Comparison of ENCODE assay signal across 8 cellular contexts in genomic region chr6:52724406-52725121, GRCh38. TPM values are rescaled to one million over a fixed set of nuclear protein-coding genes. Genes with fewer than 3 reads are reported as not detected.
DNase-seq lines count a peak whose midpoint lies in the region; ATAC-seq and TF ChIP-seq lines count a peak whose summit lies in the region.

No MANE protein-coding gene starts in this region.

- peaks cover 23% of the 10 kb centered on the region for H3K9me3 Mint-ChIP-seq in dendritic cell treated with granulocyte-macrophage colony-stimulating factor and Interleukin-4, amounts not matched to agents 40 ng/mL and 50 ng/mL, for 4 days

- 79 to 81% methylated on average over 13 of the region's 13 CpGs for WGBS in lung, 2 donors

- H3K36me3 ChIP-seq in BE2C (no peaks in the 10 kb centered on the region), lung (ENCODE audit: control insufficient read depth in 2 of 2, insufficient read depth in 2 of 2, low read length in 2 of 2) (no peaks in the 10 kb centered on the region)

- TF ChIP-seq CTCF in BE2C (IDR thresholded peaks at IDR 0.05; ENCODE audit: low read depth, low read length) (peak; percentile 95), lung (IDR thresholded peaks at IDR 0.05; ENCODE audit: control extremely low read depth, extremely low read depth) (no peak)

- peaks cover 13% of the 10 kb centered on the region for H3K4me1 Mint-ChIP-seq in dendritic cell treated with granulocyte-macrophage colony-stimulating factor and Interleukin-4, amounts not matched to agents 40 ng/mL and 50 ng/mL, for 4 days (ENCODE audit: low read depth)

- H3K27ac ChIP-seq in lung (ENCODE audit: low read depth in 1 of 2, low read length in 1 of 2), result peak overlapping the region in 1 of 2 donors; percentile 5

- H3K4me3 ChIP-seq in BE2C (ENCODE audit: low read depth, low read length) (no peak overlapping the region), lung (no peak overlapping the region)

- intact Hi-C loops in dendritic cell treated with granulocyte-macrophage colony-stimulating factor and Interleukin-4, amounts not matched to agents 40 ng/mL and 50 ng/mL, for 4 days (cut with micrococcal nuclease), result no loop called here

- H3K27me3 ChIP-seq in BE2C (no peaks in the 10 kb centered on the region), lung (ENCODE audit: control insufficient read depth, insufficient read depth) (no peaks in the 10 kb centered on the region)

- H3K27me3 Mint-ChIP-seq in dendritic cell treated with granulocyte-macrophage colony-stimulating factor and Interleukin-4, amounts not matched to agents 40 ng/mL and 50 ng/mL, for 4 days, result peaks cover 9% of the 10 kb centered on the region

- no peak overlapping the region for H3K4me3 Mint-ChIP-seq in dendritic cell treated with granulocyte-macrophage colony-stimulating factor and Interleukin-4, amounts not matched to agents 40 ng/mL and 50 ng/mL, for 4 days

- no peaks in the 10 kb centered on the region for H3K9me3 ChIP-seq in BE2C
- H3K9me3 ChIP-seq in lung (ENCODE audit: control insufficient read depth in 2 of 2, insufficient read depth in 1 of 2, low read length in 1 of 2), result no peaks in the 10 kb centered on the region

- peak overlapping the region; percentile 60 for H3K27ac Mint-ChIP-seq in dendritic cell treated with granulocyte-macrophage colony-stimulating factor and Interleukin-4, amounts not matched to agents 40 ng/mL and 50 ng/mL, for 4 days

- H3K36me3 Mint-ChIP-seq in dendritic cell treated with granulocyte-macrophage colony-stimulating factor and Interleukin-4, amounts not matched to agents 40 ng/mL and 50 ng/mL, for 4 days (ENCODE audit: low read depth), result no peaks in the 10 kb centered on the region

- ATAC-seq in GM18909 (IDR thresholded peaks at IDR 0.05; ENCODE audit: poor library complexity, unreplicated experiment), result peak; percentile 99
- ATAC-seq in HG03103 (IDR thresholded peaks at IDR 0.05; ENCODE audit: low read depth, unreplicated experiment), result peak; percentile 100
- peak; percentile 74 for ATAC-seq in lung (ENCODE audit: insufficient read depth, low FRiP score)

- no peaks in the 10 kb centered on the region for H3K4me1 ChIP-seq in BE2C
- no peaks in the 10 kb centered on the region for H3K4me1 ChIP-seq in lung (ENCODE audit: control insufficient read depth in 2 of 2, insufficient read depth in 2 of 2, low read length in 2 of 2)

- peak; percentile 75 for DNase-seq in BE2C
- peak; percentile 52 for DNase-seq in NCI-H345 (lab: John Stamatoyannopoulos, UW)
- DNase-seq in activated CD4-positive, CD25-positive, alpha-beta regulatory T cell treated with anti-CD3 and anti-CD28 coated beads, Interleukin-2, amount 50 U/mL, for 72 hours, result peak; percentile 34
- DNase-seq in lung (ENCODE audit: low spot score), result peak; percentile 76
- peak; percentile 11 to 32 for DNase-seq in stimulated activated CD8-positive, alpha-beta memory T cell treated with anti-CD3 and anti-CD28 coated beads, Interleukin-15, amount 100 ng/mL, for 48 hours (ENCODE audit: low read depth in 2 of 2)

RNA-seq across cellular contexts. Expression of gene GSTA2, which starts 38.7 kb away (rescaled TPM):
- not detected for polyA plus RNA-seq in BE2C (2012; ENCODE audit: insufficient read depth, insufficient read length, low read depth)
- total RNA-seq in lung, result 1 to 10 TPM; 2.7 to 3.4 TPM
- polyA plus RNA-seq in lung, result 1 to 10 TPM; 2.0 to 6.8 TPM

RNA-seq across cellular contexts. Expression of gene TMEM14A, which starts 53.7 kb away (rescaled TPM):
- 13.5 TPM for polyA plus RNA-seq in BE2C (2012; ENCODE audit: insufficient read depth, insufficient read length, low read depth)
- 10 to 100 TPM; 18.4 to 18.5 TPM for total RNA-seq in lung
- 10 to 100 TPM; 14.0 to 16.7 TPM for polyA plus RNA-seq in lung

Comparison
In these comparisons a context has a peak if more than half of its experiments do, and no peak if none do; other contexts are left out.
1. DNase-seq: peak in every context shown above with its lines; median percentile 76 in lung; 75 in BE2C; 52 in NCI-H345; 34 in activated CD4-positive, CD25-positive, alpha-beta regulatory T cell treated with anti-CD3 and anti-CD28 coated beads, Interleukin-2, amount 50 U/mL, for 72 hours; 22 in stimulated activated CD8-positive, alpha-beta memory T cell treated with anti-CD3 and anti-CD28 coated beads, Interleukin-15, amount 100 ng/mL, for 48 hours.